Comparison of ENCODE assay signal across 8 cellular contexts in genomic region chr2:20675701-20676352, GRCh38. TPM values are rescaled to one million over a fixed set of nuclear protein-coding genes. Genes with fewer than 3 reads are reported as not detected.
A peak's percentile ranks its signal among the peaks of the same experiment; 100 is the strongest.
DNase-seq lines count a peak whose midpoint lies in the region; ATAC-seq and TF ChIP-seq lines count a peak whose summit lies in the region.

No MANE protein-coding gene starts in this region.

- TF ChIP-seq POLR2A in heart left ventricle (IDR thresholded peaks at IDR 0.05) (no peak), thyroid gland (IDR thresholded peaks at IDR 0.05) (no peak)

- POLR2A ChIA-PET in activated CD4-positive, alpha-beta memory T cell treated with anti-CD3 and anti-CD28 coated beads for 36 hours (lab: Charles Lee) = no interaction called here
- POLR2A ChIA-PET in activated CD4-positive, alpha-beta memory T cell treated with anti-CD3 and anti-CD28 coated beads, Interleukin-2, amount 10 ng/mL, durations not matched to agents 7 days and 5 days (lab: Charles Lee) = interaction anchor here (1.1 to 3.4 kb wide), 2 partner anchors 10 to 147 kb away, joined by 5 to 11 read pairs; partner anchors contain the start of genes GDF7 and LDAH

- intact Hi-C loops in activated CD4-positive, alpha-beta memory T cell treated with anti-CD3 and anti-CD28 coated beads for 36 hours (cut with micrococcal nuclease) = no loop called here
- intact Hi-C loops in heart left ventricle (cut with DNase I) (no loop called here), thyroid gland (cut with DNase I) (no loop called here)

- H3K4me1 Mint-ChIP-seq in activated CD4-positive, alpha-beta memory T cell treated with anti-CD3 and anti-CD28 coated beads for 36 hours (ENCODE audit: low read depth) = no peaks in the 10 kb centered on the region
- H3K4me1 Mint-ChIP-seq in activated CD4-positive, alpha-beta memory T cell treated with anti-CD3 and anti-CD28 coated beads, Interleukin-2, amount 10 ng/mL, durations not matched to agents 7 days and 5 days = no peaks in the 10 kb centered on the region

- CTCF ChIA-PET in activated CD4-positive, alpha-beta memory T cell treated with anti-CD3 and anti-CD28 coated beads for 36 hours (lab: Charles Lee) = interaction anchor here (2.7 to 6.0 kb wide), 2 partner anchors 14 to 288 kb away, joined by 14 to 47 read pairs; no protein-coding TSS in a partner anchor
- CTCF ChIA-PET in activated CD4-positive, alpha-beta memory T cell treated with anti-CD3 and anti-CD28 coated beads, Interleukin-2, amount 10 ng/mL, durations not matched to agents 7 days and 5 days (lab: Charles Lee) = interaction anchor here (0.7 to 1.9 kb wide), 4 partner anchors 13 to 288 kb away, joined by 3 to 15 read pairs (median 3); no protein-coding TSS in a partner anchor

- H3K9me3 ChIP-seq in heart left ventricle (no peaks in the 10 kb centered on the region), thyroid gland (no peaks in the 10 kb centered on the region)

- peak in 2 of 4 donors; percentile 14 to 27 for ATAC-seq in heart left ventricle

- no peak overlapping the region for H3K4me3 ChIP-seq in H7 (ENCODE audit: insufficient read depth, low read depth, low read length)
- H3K4me3 ChIP-seq in heart left ventricle = no peak overlapping the region
- no peak overlapping the region for H3K4me3 ChIP-seq in thyroid gland (replicated peaks in 1 of 3)

- H3K4me1 ChIP-seq in heart left ventricle = peaks cover 0 to 34% (median 15%) of the 10 kb centered on the region in 12 donors
- peaks cover 2% of the 10 kb centered on the region in 2 donors for H3K4me1 ChIP-seq in thyroid gland

- H3K36me3 Mint-ChIP-seq in activated CD4-positive, alpha-beta memory T cell treated with anti-CD3 and anti-CD28 coated beads for 36 hours = no peaks in the 10 kb centered on the region
- no peaks in the 10 kb centered on the region for H3K36me3 Mint-ChIP-seq in activated CD4-positive, alpha-beta memory T cell treated with anti-CD3 and anti-CD28 coated beads, Interleukin-2, amount 10 ng/mL, durations not matched to agents 7 days and 5 days (ENCODE audit: low read depth)

- no peak overlapping the region for H3K27ac Mint-ChIP-seq in activated CD4-positive, alpha-beta memory T cell treated with anti-CD3 and anti-CD28 coated beads for 36 hours
- no peak overlapping the region for H3K27ac Mint-ChIP-seq in activated CD4-positive, alpha-beta memory T cell treated with anti-CD3 and anti-CD28 coated beads, Interleukin-2, amount 10 ng/mL, durations not matched to agents 7 days and 5 days

- H3K27me3 ChIP-seq in H7 (ENCODE audit: control insufficient read depth, insufficient read depth, low read length) (peaks cover 28% of the 10 kb centered on the region; the same call in 1 of the 2 replicates), heart left ventricle (peaks cover 3 to 35% (median 26%) of the 10 kb centered on the region in 9 donors), thyroid gland (peaks cover 16% of the 10 kb centered on the region)

- H3K9me3 Mint-ChIP-seq in activated CD4-positive, alpha-beta memory T cell treated with anti-CD3 and anti-CD28 coated beads for 36 hours = no peaks in the 10 kb centered on the region
- no peaks in the 10 kb centered on the region for H3K9me3 Mint-ChIP-seq in activated CD4-positive, alpha-beta memory T cell treated with anti-CD3 and anti-CD28 coated beads, Interleukin-2, amount 10 ng/mL, durations not matched to agents 7 days and 5 days

- whole genome bisulfite sequencing in heart left ventricle, 4 donors = 72 to 84% (median 78%) methylated on average over 5 to 6 of the region's 6 CpGs
- WGBS in thyroid gland, 2 donors = 47 to 52% methylated on average over 5 of the region's 6 CpGs

- peak; percentile 33 for DNase-seq in activated CD4-positive, alpha-beta memory T cell treated with anti-CD3 and anti-CD28 coated beads for 36 hours
- DNase-seq in activated CD4-positive, alpha-beta memory T cell treated with anti-CD3 and anti-CD28 coated beads, Interleukin-2, amount 10 ng/mL, durations not matched to agents 7 days and 5 days = no peak
- DNase-seq in H7 = peak; percentile 79
- DNase-seq in Kasumi-1 (lab: John Stamatoyannopoulos, UW) = peak; percentile 26 to 42
- DNase-seq in heart left ventricle = no peak
- no peak for DNase-seq in thyroid gland
- DNase-seq in effector CD8-positive, alpha-beta T cell (lab: John Stamatoyannopoulos, UW) = no peak
- DNase-seq in DMS153 treated with DMSO at 0.1 percent for 48 hours (lab: John Stamatoyannopoulos, UW; ENCODE audit: unreplicated experiment) = no peak

- TF ChIP-seq CTCF in heart left ventricle (IDR thresholded peaks at IDR 0.05) (no peak), thyroid gland (IDR thresholded peaks at IDR 0.05) (no peak)

- H3K36me3 ChIP-seq in H7 (replicated peaks; ENCODE audit: control insufficient read depth, insufficient read depth, low read length) = no peaks in the 10 kb centered on the region
- peaks cover 0 to 7% (median 0%) of the 10 kb centered on the region in 9 donors for H3K36me3 ChIP-seq in heart left ventricle
- H3K36me3 ChIP-seq in thyroid gland = no peaks in the 10 kb centered on the region

- peaks cover 16% of the 10 kb centered on the region for H3K27me3 Mint-ChIP-seq in activated CD4-positive, alpha-beta memory T cell treated with anti-CD3 and anti-CD28 coated beads for 36 hours
- peaks cover 19% of the 10 kb centered on the region for H3K27me3 Mint-ChIP-seq in activated CD4-positive, alpha-beta memory T cell treated with anti-CD3 and anti-CD28 coated beads, Interleukin-2, amount 10 ng/mL, durations not matched to agents 7 days and 5 days

- H3K4me3 Mint-ChIP-seq in activated CD4-positive, alpha-beta memory T cell treated with anti-CD3 and anti-CD28 coated beads for 36 hours = no peak overlapping the region
- H3K4me3 Mint-ChIP-seq in activated CD4-positive, alpha-beta memory T cell treated with anti-CD3 and anti-CD28 coated beads, Interleukin-2, amount 10 ng/mL, durations not matched to agents 7 days and 5 days = no peak overlapping the region

- peak overlapping the region; percentile 32 to 81 (median 62) for H3K27ac ChIP-seq in heart left ventricle
- H3K27ac ChIP-seq in thyroid gland = no peak overlapping the region

RNA-seq across cellular contexts. Expression of gene GDF7, which starts 8.9 kb away (rescaled TPM):
- total RNA-seq in activated CD4-positive, alpha-beta memory T cell treated with anti-CD3 and anti-CD28 coated beads for 36 hours = under 1 TPM; 0.02 to 0.05 TPM
- total RNA-seq in activated CD4-positive, alpha-beta memory T cell treated with anti-CD3 and anti-CD28 coated beads, Interleukin-2, amount 10 ng/mL, durations not matched to agents 7 days and 5 days = not detected
- 1.4 TPM in 2 replicates for total RNA-seq in H7 (2014; rRNA removed; shearing (Covaris generic))
- total RNA-seq in heart left ventricle = 1 to 10 TPM in 2 of 9 donors, under 1 TPM in 7; 0.14 to 1.6 (median 0.56) TPM
- polyA plus RNA-seq in heart left ventricle = under 1 TPM; 0.22 to 0.30 TPM
- total RNA-seq in thyroid gland = under 1 TPM; under 0.01 to 0.42 (median 0.13) TPM

RNA-seq across cellular contexts. Expression of gene HS1BP3, which starts 24.9 kb away (rescaled TPM):
- total RNA-seq in activated CD4-positive, alpha-beta memory T cell treated with anti-CD3 and anti-CD28 coated beads for 36 hours = 10 to 100 TPM; 10.1 to 10.4 TPM
- total RNA-seq in activated CD4-positive, alpha-beta memory T cell treated with anti-CD3 and anti-CD28 coated beads, Interleukin-2, amount 10 ng/mL, durations not matched to agents 7 days and 5 days = 10 to 100 TPM; 17.2 to 19.4 TPM
- 30.2 and 41.3 TPM in 2 replicates for total RNA-seq in H7 (2014; rRNA removed; shearing (Covaris generic))
- total RNA-seq in heart left ventricle (10 to 100 TPM; 12.7 to 23.7 (median 17.9) TPM), thyroid gland (10 to 100 TPM; 30.8 to 42.7 (median 41.7) TPM)
- polyA plus RNA-seq in heart left ventricle = 10 to 100 TPM; 21.0 to 23.7 TPM

Comparison
In these comparisons a context has a peak if more than half of its experiments do, and no peak if none do; other contexts are left out.
1. DNase-seq: peak in activated CD4-positive, alpha-beta memory T cell treated with anti-CD3 and anti-CD28 coated beads for 36 hours (single experiment), H7 (single experiment) and Kasumi-1 (2 of 2); none in activated CD4-positive, alpha-beta memory T cell treated with anti-CD3 and anti-CD28 coated beads, Interleukin-2, amount 10 ng/mL, durations not matched to agents 7 days and 5 days (single experiment), heart left ventricle (0 of 5), thyroid gland (0 of 2), effector CD8-positive, alpha-beta T cell (single experiment) and DMS153 treated with DMSO at 0.1 percent for 48 hours (single experiment).
2. H3K27ac ChIP-seq: peak in heart left ventricle (12 of 12); none in thyroid gland (0 of 3).